ENCODE assay signal across 8 cellular contexts in genomic region chr1:112358798-112359408, GRCh38. TPM values are rescaled to one million over a fixed set of nuclear protein-coding genes. Genes with fewer than 3 reads are reported as not detected.
DNase-seq lines count a peak whose midpoint lies in the region; ATAC-seq and TF ChIP-seq lines count a peak whose summit lies in the region.

No MANE protein-coding gene starts in this region.

- H3K56ac ChIP-seq in H9 (ENCODE audit: insufficient read length, low read depth, low read length) = no peak overlapping the region

- H3K4me3 Mint-ChIP-seq in H9 (no peak overlapping the region), osteocyte (ENCODE audit: unreplicated experiment) (no peak overlapping the region)
- no peak overlapping the region for H3K4me3 Mint-ChIP-seq in activated naive CD4-positive, alpha-beta T cell treated with anti-CD3 and anti-CD28 coated beads for 36 hours

- no peak overlapping the region for H3K23ac ChIP-seq in H9 (ENCODE audit: insufficient read length, low read depth, low read length)

- no peak overlapping the region for H3K18ac ChIP-seq in H9 (ENCODE audit: insufficient read length, low read depth, low read length)

- TF ChIP-seq CTCF in H9 (conservative IDR thresholded peaks at IDR 0.05) (peak; percentile 87), osteocyte (IDR thresholded peaks at IDR 0.05) (peak; percentile 79)

- no peak overlapping the region for H4K91ac ChIP-seq in H9 (ENCODE audit: insufficient read length, low read depth, low read length)

- no peak overlapping the region for H2BK12ac ChIP-seq in H9 (ENCODE audit: insufficient read length, low read depth, low read length)

- no peaks in the 10 kb centered on the region for H3K79me2 ChIP-seq in H9 (ENCODE audit: insufficient read depth, low read length)

- H3K4me2 ChIP-seq in H9 (ENCODE audit: insufficient read depth, insufficient read length, low read length) = no peak overlapping the region

- no peak overlapping the region for H2BK120ac ChIP-seq in H9 (ENCODE audit: low read depth, low read length, poor library complexity, severe bottlenecking)

- H4K8ac ChIP-seq in H9 (replicated peaks; ENCODE audit: insufficient read length, low read depth, low read length) = no peak overlapping the region

- H3T11ph ChIP-seq in H9 (ENCODE audit: low read length) = no peak overlapping the region

- H3K9me3 ChIP-seq in H9 (ENCODE audit: control insufficient read depth, low read depth, low read length) = no peaks in the 10 kb centered on the region

- no peak overlapping the region for H4K5ac ChIP-seq in H9 (ENCODE audit: insufficient read length, low read depth, low read length)

- no peak overlapping the region for H3K14ac ChIP-seq in H9 (ENCODE audit: insufficient read depth, low read length)

- WGBS in H9 (ENCODE audit: extremely low coverage, insufficient read length, low lambda C conversion rate) = no CpG with 5 or more reads among the region's 7 CpGs

- intact Hi-C loops in activated naive CD4-positive, alpha-beta T cell treated with anti-CD3 and anti-CD28 coated beads for 36 hours (cut with micrococcal nuclease) = loop anchor here (1.0 kb wide), 1 partner anchor 10 kb away; no protein-coding TSS in a partner anchor

- ATAC-seq in GM21717 (IDR thresholded peaks at IDR 0.05; ENCODE audit: unreplicated experiment) = no peak

- H3K9ac ChIP-seq in H9 (ENCODE audit: extremely low read depth, insufficient read length, low read length) = no peak overlapping the region

- H3K79me1 ChIP-seq in H9 (ENCODE audit: insufficient read depth, low read depth, low read length, poor library complexity, severe bottlenecking) = no peaks in the 10 kb centered on the region

- H3K27ac ChIP-seq in H9 (ENCODE audit: insufficient read length, low read depth, low read length) = no peak overlapping the region

- DNase-seq in DMS153 treated with DMSO at 0.1 percent for 48 hours (lab: John Stamatoyannopoulos, UW; ENCODE audit: unreplicated experiment) (peak; percentile 9), H9 (peak; percentile 83), NCI-H82 (lab: John Stamatoyannopoulos, UW) (peak; percentile 69), glomerular visceral epithelial cell (ENCODE audit: extremely low spot score) (peak; percentile 57), osteocyte (ENCODE audit: extremely low spot score, unreplicated experiment) (no peak), NCI-H1048 (lab: John Stamatoyannopoulos, UW) (no peak)
- DNase-seq in activated naive CD4-positive, alpha-beta T cell treated with anti-CD3 and anti-CD28 coated beads for 36 hours = peak; percentile 55

- no peak overlapping the region for H2AK5ac ChIP-seq in H9 (ENCODE audit: insufficient read length, low read length)

- no peaks in the 10 kb centered on the region for H3K4me1 ChIP-seq in H9 (ENCODE audit: insufficient read depth, low read length)

- H3K4ac ChIP-seq in H9 (ENCODE audit: low read depth, low read length) = no peak overlapping the region

- H2BK15ac ChIP-seq in H9 (ENCODE audit: low read depth, low read length) = no peak overlapping the region

- H3K4me1 Mint-ChIP-seq in H9 (peaks cover 18 to 21% of the 10 kb centered on the region in 2 experiments), osteocyte (ENCODE audit: unreplicated experiment) (peaks cover 11% of the 10 kb centered on the region)
- H3K4me1 Mint-ChIP-seq in activated naive CD4-positive, alpha-beta T cell treated with anti-CD3 and anti-CD28 coated beads for 36 hours (ENCODE audit: low read depth) = no peaks in the 10 kb centered on the region

- H3K9me3 Mint-ChIP-seq in H9 (no peaks in the 10 kb centered on the region), osteocyte (ENCODE audit: unreplicated experiment) (no peaks in the 10 kb centered on the region)
- no peaks in the 10 kb centered on the region for H3K9me3 Mint-ChIP-seq in activated naive CD4-positive, alpha-beta T cell treated with anti-CD3 and anti-CD28 coated beads for 36 hours

- H3K27me3 Mint-ChIP-seq in H9 (ENCODE audit: low read depth) = peaks cover 2% of the 10 kb centered on the region
- peaks cover 17% of the 10 kb centered on the region for H3K27me3 Mint-ChIP-seq in activated naive CD4-positive, alpha-beta T cell treated with anti-CD3 and anti-CD28 coated beads for 36 hours (ENCODE audit: low read depth)
- peaks cover 57% of the 10 kb centered on the region for H3K27me3 Mint-ChIP-seq in osteocyte (ENCODE audit: unreplicated experiment)

- H3K27me3 ChIP-seq in H9 (ENCODE audit: insufficient read depth, low read length) = no peaks in the 10 kb centered on the region

- peak overlapping the region in 1 of 3 experiments; percentile 46; a peak in 1 of 7 replicates for H3K27ac Mint-ChIP-seq in H9
- no peak overlapping the region for H3K27ac Mint-ChIP-seq in activated naive CD4-positive, alpha-beta T cell treated with anti-CD3 and anti-CD28 coated beads for 36 hours
- H3K27ac Mint-ChIP-seq in osteocyte (ENCODE audit: unreplicated experiment) = no peak overlapping the region

- H3K23me2 ChIP-seq in H9 (ENCODE audit: insufficient read length, low read depth, low read length, poor library complexity, severe bottlenecking) = no peaks in the 10 kb centered on the region

- H4K20me1 ChIP-seq in H9 (ENCODE audit: control insufficient read depth, insufficient read depth, insufficient read length) = no peaks in the 10 kb centered on the region

- CTCF ChIA-PET in activated naive CD4-positive, alpha-beta T cell treated with anti-CD3 and anti-CD28 coated beads for 36 hours (lab: Charles Lee) = interaction anchor here (0.6 to 5.8 kb wide), 8 partner anchors 12 to 396 kb away, joined by 3 to 51 read pairs (median 7); no protein-coding TSS in a partner anchor

- H3K36me3 Mint-ChIP-seq in H9 (ENCODE audit: insufficient read depth in 1 of 3, low read depth in 3 of 3) (no peaks in the 10 kb centered on the region), osteocyte (ENCODE audit: unreplicated experiment) (no peaks in the 10 kb centered on the region)
- H3K36me3 Mint-ChIP-seq in activated naive CD4-positive, alpha-beta T cell treated with anti-CD3 and anti-CD28 coated beads for 36 hours (ENCODE audit: low read depth) = no peaks in the 10 kb centered on the region

- no peak overlapping the region for H2AFZ ChIP-seq in H9 (ENCODE audit: low read length)

- H2BK5ac ChIP-seq in H9 (ENCODE audit: insufficient read length, low read length) = no peak overlapping the region

- H2BK20ac ChIP-seq in H9 (ENCODE audit: low read depth, low read length, poor library complexity, severe bottlenecking) = no peak overlapping the region

RNA-seq across cellular contexts. Expression of gene CTTNBP2NL, which starts 37.1 kb away (rescaled TPM):
- total RNA-seq in H9 (2021) = 38.1 and 38.8 TPM in 2 replicates
- total RNA-seq in activated naive CD4-positive, alpha-beta T cell treated with anti-CD3 and anti-CD28 coated beads for 36 hours = 1 to 10 TPM; 1.0 to 1.4 TPM
- 50.6 and 54.2 TPM in 2 replicates for total RNA-seq in osteocyte

Comparison
In these comparisons a context has a peak if more than half of its experiments do, and no peak if none do; other contexts are left out.
1. DNase-seq: peak in DMS153 treated with DMSO at 0.1 percent for 48 hours (single experiment), H9 (single experiment), NCI-H82 (single experiment), activated naive CD4-positive, alpha-beta T cell treated with anti-CD3 and anti-CD28 coated beads for 36 hours (single experiment) and glomerular visceral epithelial cell (single experiment); none in osteocyte (single experiment) and NCI-H1048 (single experiment).
2. RNA of gene CTTNBP2NL, which starts 37.1 kb away (total RNA-seq): 50.6 to 54.2 TPM in osteocyte and 38.1 to 38.8 TPM in H9; 1.0 to 1.4 TPM in activated naive CD4-positive, alpha-beta T cell treated with anti-CD3 and anti-CD28 coated beads for 36 hours; every median in the first group is over 10 times any median in the second.